ENCODE assay signal across 26 cellular contexts in the genomic region with DNA sequence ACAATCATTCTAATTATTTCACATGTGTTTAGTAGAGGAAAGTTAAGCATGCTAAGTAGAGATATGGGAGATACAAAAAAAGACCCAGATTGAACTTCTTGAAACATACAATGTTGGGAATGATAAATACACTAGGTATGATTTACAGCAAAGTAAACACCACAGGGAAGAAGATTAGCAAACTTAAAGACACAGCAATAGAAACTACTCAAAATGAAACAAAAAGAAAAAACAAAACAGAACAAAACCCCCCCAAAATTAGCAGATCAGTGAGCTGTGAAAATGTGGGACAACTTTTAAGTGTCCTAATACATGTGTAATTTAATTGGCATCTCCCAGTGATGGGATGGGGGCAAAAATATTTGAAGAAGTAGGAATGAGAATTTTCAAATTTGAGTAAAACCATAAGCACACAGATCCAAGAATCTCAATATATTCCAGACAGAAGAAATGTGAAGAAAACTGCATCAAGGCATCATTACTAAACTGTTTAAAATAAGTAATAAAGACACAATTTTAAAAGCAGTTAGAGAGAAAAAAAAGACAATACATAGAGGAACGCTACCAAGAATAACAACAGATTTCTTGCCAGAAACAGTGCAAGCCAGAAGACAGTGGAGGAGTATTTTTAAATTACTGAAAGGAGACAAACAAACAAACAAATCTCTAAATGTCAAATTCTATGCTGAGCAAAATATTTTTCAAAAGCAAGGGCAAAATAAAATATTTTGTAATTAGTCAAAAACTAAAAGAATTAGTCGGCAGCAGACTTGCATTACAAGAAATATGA.
"Had no signal": no experiment of that assay in that cellular context is flagged by ENCODE, and none has a peak within 500 bp of the region (broad histone marks: within the 10 kb centered on the region; RNA-seq: fewer than 3 reads in every experiment).

No MANE protein-coding gene starts in this region.

- H3K27me3 Mint-ChIP-seq: brain had no signal

- H3K4me3 Mint-ChIP-seq: activated CD4-positive, alpha-beta memory T cell treated with anti-CD3 and anti-CD28 coated beads, Interleukin-2, amount 10 ng/mL, durations not matched to agents 7 days and 5 days; activated naive CD4-positive, alpha-beta T cell treated with anti-CD3 and anti-CD28 coated beads for 36 hours; activated naive CD8-positive, alpha-beta T cell; activated T-helper 17 cell treated with anti-CD3 and anti-CD28 coated beads, Interleukin-2, amount 50 U/mL, for 72 hours; brain; T-cell had no signal

- H3K27ac ChIP-seq: cardiac muscle cell, SK-N-MC had no signal

- H3K36me3 Mint-ChIP-seq: activated naive CD8-positive, alpha-beta T cell; T-cell had no signal

- H3K36me3 ChIP-seq: cardiac muscle cell had no signal

- H3K4me3 ChIP-seq: cardiac muscle cell, SK-N-MC had no signal

- DNase-seq: activated CD4-positive, alpha-beta memory T cell treated with anti-CD3 and anti-CD28 coated beads, Interleukin-2, amount 10 ng/mL, durations not matched to agents 7 days and 5 days; activated CD4-positive, alpha-beta T cell treated with anti-CD3 and anti-CD28 coated beads, Interleukin-2, amount 50 U/mL, for 1 hour; activated CD4-positive, CD25-positive, alpha-beta regulatory T cell; activated gamma-delta T cell; activated naive CD4-positive, alpha-beta T cell treated with anti-CD3 and anti-CD28 coated beads for 36 hours; activated T-cell treated with anti-CD3 and anti-CD28 coated beads for 4 hours; activated T-cell treated with anti-CD3 and anti-CD28 coated beads, Interleukin-2, amount 50 U/mL, for 48 hours; amygdala; NCI-H1048; NCI-H1417; NCI-H1930; NCI-H2171; NCI-H226; NCI-H526; NCI-H82; RPMI8226; T-cell; T-helper 2 cell; T1000 had no signal

- H3K4me1 Mint-ChIP-seq: activated CD4-positive, alpha-beta memory T cell treated with anti-CD3 and anti-CD28 coated beads, Interleukin-2, amount 10 ng/mL, durations not matched to agents 7 days and 5 days; activated T-helper 17 cell treated with anti-CD3 and anti-CD28 coated beads, Interleukin-2, amount 50 U/mL, for 72 hours had no signal

- H3K27me3 ChIP-seq: cardiac muscle cell had no signal

- H3K27ac Mint-ChIP-seq: activated CD4-positive, alpha-beta memory T cell treated with anti-CD3 and anti-CD28 coated beads, Interleukin-2, amount 10 ng/mL, durations not matched to agents 7 days and 5 days; activated naive CD4-positive, alpha-beta T cell treated with anti-CD3 and anti-CD28 coated beads for 36 hours; activated naive CD8-positive, alpha-beta T cell; activated T-helper 17 cell treated with anti-CD3 and anti-CD28 coated beads, Interleukin-2, amount 50 U/mL, for 72 hours; brain; T-cell had no signal

- H3K9me3 Mint-ChIP-seq: activated CD4-positive, alpha-beta memory T cell treated with anti-CD3 and anti-CD28 coated beads, Interleukin-2, amount 10 ng/mL, durations not matched to agents 7 days and 5 days; activated naive CD4-positive, alpha-beta T cell treated with anti-CD3 and anti-CD28 coated beads for 36 hours; activated T-helper 17 cell treated with anti-CD3 and anti-CD28 coated beads, Interleukin-2, amount 50 U/mL, for 72 hours; T-cell had no signal

- ATAC-seq: activated T-helper 17 cell treated with anti-CD3 and anti-CD28 coated beads, Interleukin-2, amount 50 U/mL, for 72 hours; Panc1; Right ventricle myocardium inferior; T-cell had no signal
